1 cellular context compared by ENCODE assay signal in genomic region chr1:161899091-161899490, GRCh38.
TF ChIP-seq lines count a peak whose summit lies in the region.

No MANE protein-coding gene starts in this region.

TF ChIP-seq in IMR-90, 13 proteins besides CTCF, POLR2A, EP300 and RAD21 (continued from another document):
- TF ChIP-seq ELK1 (IDR thresholded peaks at IDR 0.05; ENCODE audit: borderline replicate concordance, low read depth, low read length) (no peak), RFX5 (IDR thresholded peaks at IDR 0.05; ENCODE audit: low read depth, low read length) (no peak), SMC3 (IDR thresholded peaks at IDR 0.05; ENCODE audit: low read depth, low read length) (no peak), NFE2L2 (IDR thresholded peaks at IDR 0.05; ENCODE audit: low read depth, low read length) (no peak), USF2 (IDR thresholded peaks at IDR 0.05; ENCODE audit: low read depth, low read length) (no peak), MAFK (IDR thresholded peaks at IDR 0.05; ENCODE audit: low read depth, low read length) (no peak)
